Comparison of ENCODE assay signal across 25 cellular contexts in the genomic region with DNA sequence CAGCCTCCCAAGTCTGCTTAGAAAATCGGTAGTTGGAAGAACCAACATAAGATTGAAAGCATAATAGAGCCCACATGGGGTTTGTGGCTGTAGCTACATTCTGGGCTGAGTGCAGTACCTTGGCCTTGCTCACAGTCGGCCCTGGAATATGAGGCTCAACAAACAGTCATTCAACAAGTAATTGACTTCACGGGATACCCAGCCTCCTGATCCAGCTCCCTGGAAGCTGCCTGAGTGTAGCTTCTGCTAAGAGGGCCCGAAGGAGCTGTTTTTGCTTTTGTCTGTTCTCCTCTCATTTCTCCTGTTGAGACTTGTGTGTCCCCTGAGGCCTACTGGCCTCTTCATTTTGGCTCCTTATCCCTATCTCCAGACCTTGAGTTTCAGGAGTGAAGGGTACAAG.
"Had no signal": no experiment of that assay in that cellular context is flagged by ENCODE, and none has a peak within 500 bp of the region (broad histone marks: within the 10 kb centered on the region; RNA-seq: fewer than 3 reads in every experiment).

No MANE protein-coding gene starts in this region.

- H3K36me3 Mint-ChIP-seq: naive thymus-derived CD8-positive, alpha-beta T cell had no signal

- H3K9me3 Mint-ChIP-seq: activated T-cell treated with anti-CD3 and anti-CD28 coated beads, Interleukin-2, amount 50 U/mL, for 4 hours; activated T-helper 2 cell treated with anti-CD3 and anti-CD28 coated beads, Interferon-gamma antibody, Interleukin-2, Interleukin-4, amounts not matched to agents 10 μg/mL and 5 μg/mL and 100 μg/mL, durations not matched to agents 14 hours and 24 hours and 36 hours; naive thymus-derived CD8-positive, alpha-beta T cell; T-helper 1 cell treated with Interleukin-12 subunit alpha and Interleukin-12 subunit beta and Interleukin-4 antibody, amounts not matched to agents 30 μg/mL and 1 μg/mL, for 36 hours had no signal

- H3K27ac ChIP-seq: adrenal gland, ascending aorta, left lung, skin epidermis, stomach, suprapubic skin, tibial nerve, uterus had no signal

- H3K4me3 Mint-ChIP-seq: activated naive CD8-positive, alpha-beta T cell; activated T-cell treated with anti-CD3 and anti-CD28 coated beads, Interleukin-2, amount 50 U/mL, for 4 hours; mesothelial cell of epicardium; naive thymus-derived CD8-positive, alpha-beta T cell; T-helper 1 cell treated with Interleukin-12 subunit alpha and Interleukin-12 subunit beta and Interleukin-4 antibody, amounts not matched to agents 30 μg/mL and 1 μg/mL, for 36 hours had no signal

- H3K4me1 ChIP-seq: adrenal gland, ascending aorta, left lung, tibial nerve, uterus had no signal

- H3K9me3 ChIP-seq: adrenal gland, ascending aorta, left lung, stomach, suprapubic skin, tibial nerve, uterus had no signal

- FAIRE-seq: endometrium had no signal

- H3K27ac Mint-ChIP-seq: activated naive CD8-positive, alpha-beta T cell; activated T-helper 2 cell treated with anti-CD3 and anti-CD28 coated beads, Interferon-gamma antibody, Interleukin-2, Interleukin-4, amounts not matched to agents 10 μg/mL and 5 μg/mL and 100 μg/mL, durations not matched to agents 14 hours and 24 hours and 36 hours; mesothelial cell of epicardium; T-helper 1 cell treated with Interleukin-12 subunit alpha and Interleukin-12 subunit beta and Interleukin-4 antibody, amounts not matched to agents 30 μg/mL and 1 μg/mL, for 36 hours had no signal

- H3K4me3 ChIP-seq: adrenal gland, ascending aorta, left lung, skin epidermis, stomach, suprapubic skin, tibial nerve, uterus had no signal

- ATAC-seq: activated T-cell treated with anti-CD3 and anti-CD28 coated beads, Interleukin-2, amount 50 U/mL, for 4 hours; left lung; naive thymus-derived CD8-positive, alpha-beta T cell had no signal

- DNase-seq: activated CD4-positive, alpha-beta T cell treated with anti-CD3 and anti-CD28 coated beads for 4 hours; activated CD4-positive, alpha-beta T cell treated with anti-CD3 and anti-CD28 coated beads, Interleukin-2, amount 50 U/mL, for 48 hours; activated CD4-positive, CD25-positive, alpha-beta regulatory T cell; activated CD8-positive, alpha-beta memory T cell treated with anti-CD3 and anti-CD28 coated beads, Interleukin-2, amount 50 U/mL, for 48 hours; activated naive CD4-positive, alpha-beta T cell; activated T-cell treated with anti-CD3 and anti-CD28 coated beads, Interleukin-2, amount 50 U/mL, for 4 hours; adrenal gland; cerebellar nuclear complex; cortex of kidney; foreskin fibroblast; kidney glomerular epithelial cell; left lung; naive thymus-derived CD8-positive, alpha-beta T cell; stimulated activated CD4-positive, alpha-beta T cell treated with anti-CD3 and anti-CD28 coated beads, Interleukin-1b, Interleukin-23, amount 100 ng/mL, for 48 hours; stomach; uterus had no signal

- H3K36me3 ChIP-seq: adrenal gland, ascending aorta, left lung, stomach, suprapubic skin, tibial nerve, uterus had no signal

- H3K27me3 Mint-ChIP-seq: activated naive CD8-positive, alpha-beta T cell had no signal

- H3K27me3 ChIP-seq: adrenal gland, ascending aorta, left lung, stomach, suprapubic skin, tibial nerve, uterus had no signal
